In the genomic region with DNA sequence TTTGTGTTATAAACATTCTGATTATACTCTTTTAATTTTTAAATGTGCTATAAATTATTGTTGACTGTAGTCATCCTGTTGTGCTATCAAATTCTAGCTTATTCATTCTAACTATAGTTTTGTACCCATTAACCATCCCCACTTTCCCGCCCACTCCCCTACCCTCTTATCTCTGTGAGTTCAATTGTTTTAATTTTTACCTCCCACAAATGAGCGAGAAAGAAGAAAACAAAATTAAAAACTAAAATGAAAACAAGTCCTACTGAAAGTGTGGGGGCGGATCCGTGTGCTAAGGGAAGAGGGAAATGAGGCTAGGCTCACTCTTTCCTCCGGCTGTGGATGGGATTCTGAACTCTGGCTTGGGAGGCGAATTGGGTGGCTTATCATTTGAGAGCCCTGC, we compare ENCODE assay signal across 1 cellular context.
TF ChIP-seq lines count a peak whose summit lies in the region.

No MANE protein-coding gene starts in this region.

TF ChIP-seq in GM23338, 12 proteins besides CTCF, POLR2A, EP300 and RAD21:
- TF ChIP-seq, protein P1, sequence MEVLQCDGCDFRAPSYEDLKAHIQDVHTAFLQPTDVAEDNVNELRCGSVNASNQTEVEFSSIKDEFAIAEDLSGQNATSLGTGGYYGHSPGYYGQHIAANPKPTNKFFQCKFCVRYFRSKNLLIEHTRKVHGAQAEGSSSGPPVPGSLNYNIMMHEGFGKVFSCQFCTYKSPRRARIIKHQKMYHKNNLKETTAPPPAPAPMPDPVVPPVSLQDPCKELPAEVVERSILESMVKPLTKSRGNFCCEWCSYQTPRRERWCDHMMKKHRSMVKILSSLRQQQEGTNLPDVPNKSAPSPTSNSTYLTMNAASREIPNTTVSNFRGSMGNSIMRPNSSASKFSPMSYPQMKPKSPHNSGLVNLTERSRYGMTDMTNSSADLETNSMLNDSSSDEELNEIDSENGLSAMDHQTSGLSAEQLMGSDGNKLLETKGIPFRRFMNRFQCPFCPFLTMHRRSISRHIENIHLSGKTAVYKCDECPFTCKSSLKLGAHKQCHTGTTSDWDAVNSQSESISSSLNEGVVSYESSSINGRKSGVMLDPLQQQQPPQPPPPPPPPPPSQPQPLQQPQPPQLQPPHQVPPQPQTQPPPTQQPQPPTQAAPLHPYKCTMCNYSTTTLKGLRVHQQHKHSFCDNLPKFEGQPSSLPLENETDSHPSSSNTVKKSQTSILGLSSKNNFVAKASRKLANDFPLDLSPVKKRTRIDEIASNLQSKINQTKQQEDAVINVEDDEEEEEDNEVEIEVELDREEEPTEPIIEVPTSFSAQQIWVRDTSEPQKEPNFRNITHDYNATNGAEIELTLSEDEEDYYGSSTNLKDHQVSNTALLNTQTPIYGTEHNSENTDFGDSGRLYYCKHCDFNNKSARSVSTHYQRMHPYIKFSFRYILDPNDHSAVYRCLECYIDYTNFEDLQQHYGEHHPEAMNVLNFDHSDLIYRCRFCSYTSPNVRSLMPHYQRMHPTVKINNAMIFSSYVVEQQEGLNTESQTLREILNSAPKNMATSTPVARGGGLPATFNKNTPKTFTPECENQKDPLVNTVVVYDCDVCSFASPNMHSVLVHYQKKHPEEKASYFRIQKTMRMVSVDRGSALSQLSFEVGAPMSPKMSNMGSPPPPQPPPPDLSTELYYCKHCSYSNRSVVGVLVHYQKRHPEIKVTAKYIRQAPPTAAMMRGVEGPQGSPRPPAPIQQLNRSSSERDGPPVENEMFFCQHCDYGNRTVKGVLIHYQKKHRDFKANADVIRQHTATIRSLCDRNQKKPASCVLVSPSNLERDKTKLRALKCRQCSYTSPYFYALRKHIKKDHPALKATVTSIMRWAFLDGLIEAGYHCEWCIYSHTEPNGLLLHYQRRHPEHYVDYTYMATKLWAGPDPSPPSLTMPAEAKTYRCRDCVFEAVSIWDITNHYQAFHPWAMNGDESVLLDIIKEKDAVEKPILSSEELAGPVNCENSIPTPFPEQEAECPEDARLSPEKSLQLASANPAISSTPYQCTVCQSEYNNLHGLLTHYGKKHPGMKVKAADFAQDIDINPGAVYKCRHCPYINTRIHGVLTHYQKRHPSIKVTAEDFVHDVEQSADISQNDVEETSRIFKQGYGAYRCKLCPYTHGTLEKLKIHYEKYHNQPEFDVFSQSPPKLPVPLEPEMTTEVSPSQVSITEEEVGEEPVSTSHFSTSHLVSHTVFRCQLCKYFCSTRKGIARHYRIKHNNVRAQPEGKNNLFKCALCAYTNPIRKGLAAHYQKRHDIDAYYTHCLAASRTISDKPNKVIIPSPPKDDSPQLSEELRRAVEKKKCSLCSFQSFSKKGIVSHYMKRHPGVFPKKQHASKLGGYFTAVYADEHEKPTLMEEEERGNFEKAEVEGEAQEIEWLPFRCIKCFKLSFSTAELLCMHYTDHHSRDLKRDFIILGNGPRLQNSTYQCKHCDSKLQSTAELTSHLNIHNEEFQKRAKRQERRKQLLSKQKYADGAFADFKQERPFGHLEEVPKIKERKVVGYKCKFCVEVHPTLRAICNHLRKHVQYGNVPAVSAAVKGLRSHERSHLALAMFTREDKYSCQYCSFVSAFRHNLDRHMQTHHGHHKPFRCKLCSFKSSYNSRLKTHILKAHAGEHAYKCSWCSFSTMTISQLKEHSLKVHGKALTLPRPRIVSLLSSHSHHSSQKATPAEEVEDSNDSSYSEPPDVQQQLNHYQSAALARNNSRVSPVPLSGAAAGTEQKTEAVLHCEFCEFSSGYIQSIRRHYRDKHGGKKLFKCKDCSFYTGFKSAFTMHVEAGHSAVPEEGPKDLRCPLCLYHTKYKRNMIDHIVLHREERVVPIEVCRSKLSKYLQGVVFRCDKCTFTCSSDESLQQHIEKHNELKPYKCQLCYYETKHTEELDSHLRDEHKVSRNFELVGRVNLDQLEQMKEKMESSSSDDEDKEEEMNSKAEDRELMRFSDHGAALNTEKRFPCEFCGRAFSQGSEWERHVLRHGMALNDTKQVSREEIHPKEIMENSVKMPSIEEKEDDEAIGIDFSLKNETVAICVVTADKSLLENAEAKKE (CRISPR knock-in tag; IDR thresholded peaks at IDR 0.05): no peak
